In genomic region chr17:19361326-19361725, GRCh38 we compare ENCODE assay signal across 10 cellular contexts. TPM values are rescaled to one million over a fixed set of nuclear protein-coding genes. Genes with fewer than 3 reads are reported as not detected.
DNase-seq lines count a peak whose midpoint lies in the region; ATAC-seq and TF ChIP-seq lines count a peak whose summit lies in the region.
"Had no signal": no experiment of that assay in that cellular context is flagged by ENCODE, and none has a peak within 500 bp of the region (broad histone marks: within the 10 kb centered on the region; RNA-seq: fewer than 3 reads in every experiment).

No MANE protein-coding gene starts in this region.

- H3K4me1 Mint-ChIP-seq in activated CD4-positive, alpha-beta T cell treated with anti-CD3 and anti-CD28 coated beads, Interleukin-2, amount 10 ng/mL, durations not matched to agents 24 days and 14 days: peaks cover 11% of the 10 kb centered on the region

- H3K27me3 ChIP-seq in smooth muscle cell (ENCODE audit: low read depth) (no peaks in the 10 kb centered on the region), tibial nerve (no peaks in the 10 kb centered on the region)
- H3K27me3 ChIP-seq: foreskin keratinocyte had no signal

- no peak overlapping the region for H3K27ac Mint-ChIP-seq in activated CD4-positive, alpha-beta T cell treated with anti-CD3 and anti-CD28 coated beads, Interleukin-2, amount 10 ng/mL, durations not matched to agents 24 days and 14 days

- TF ChIP-seq CTCF in RWPE1 (conservative IDR thresholded peaks at IDR 0.05; ENCODE audit: low read depth) (no peak), epithelial cell of esophagus (IDR thresholded peaks at IDR 0.05; ENCODE audit: insufficient read depth, low read depth, low read length, missing control alignments) (no peak), smooth muscle cell (IDR thresholded peaks at IDR 0.05; ENCODE audit: borderline replicate concordance, insufficient read depth, poor library complexity, severe bottlenecking) (no peak), tibial nerve (IDR thresholded peaks at IDR 0.05) (no peak)

- peak overlapping the region; percentile 42 for H3K4me3 Mint-ChIP-seq in activated CD4-positive, alpha-beta T cell treated with anti-CD3 and anti-CD28 coated beads, Interleukin-2, amount 10 ng/mL, durations not matched to agents 24 days and 14 days

- CTCF ChIA-PET in RWPE1 (lab: Yijun Ruan, JAX): interaction anchor here (0.6 kb wide), 1 partner anchor 86 kb away, joined by 3 read pairs; no protein-coding TSS in a partner anchor

- peak overlapping the region; percentile 89 for H3K4me2 ChIP-seq in smooth muscle cell

- H3K79me2 ChIP-seq in smooth muscle cell (ENCODE audit: low read depth): no peaks in the 10 kb centered on the region

- H3K4me1 ChIP-seq in smooth muscle cell (ENCODE audit: low read depth): peaks cover 10% of the 10 kb centered on the region
- H3K4me1 ChIP-seq in tibial nerve: peaks cover 0 to 35% (median 12%) of the 10 kb centered on the region in 4 donors

- no peak overlapping the region for H3K9ac ChIP-seq in smooth muscle cell (ENCODE audit: low read depth)

- no peak for ATAC-seq in GM18505 (IDR thresholded peaks at IDR 0.05; ENCODE audit: unreplicated experiment)

- WGBS in smooth muscle cell (ENCODE audit: low lambda C conversion rate): 56% methylated on average over 6 of the region's 6 CpGs
- WGBS in tibial nerve, 2 donors: 67 to 69% methylated on average over 6 of the region's 6 CpGs

- TF ChIP-seq EP300 in tibial nerve (IDR thresholded peaks at IDR 0.05): no peak

- TF ChIP-seq POLR2A in tibial nerve (IDR thresholded peaks at IDR 0.05) (no peak), GM18505 (IDR thresholded peaks at IDR 0.05; ENCODE audit: borderline replicate concordance, extremely low read depth, insufficient read depth, insufficient read length) (no peak)

- H3K4me3 ChIP-seq in epithelial cell of esophagus (ENCODE audit: low read length) (peak overlapping the region; percentile 66), smooth muscle cell (no peak overlapping the region), tibial nerve (no peak overlapping the region)

- no peaks in the 10 kb centered on the region for H3K9me3 Mint-ChIP-seq in activated CD4-positive, alpha-beta T cell treated with anti-CD3 and anti-CD28 coated beads, Interleukin-2, amount 10 ng/mL, durations not matched to agents 24 days and 14 days

- no peak overlapping the region for H2AFZ ChIP-seq in smooth muscle cell (ENCODE audit: low read depth)

- POLR2A ChIA-PET in RWPE1 (lab: Yijun Ruan, JAX; ENCODE audit: low non-redundant PET): no interaction called here

- intact Hi-C loops in activated CD4-positive, alpha-beta T cell treated with anti-CD3 and anti-CD28 coated beads, Interleukin-2, amount 10 ng/mL, durations not matched to agents 24 days and 14 days (cut with micrococcal nuclease): loop anchor here (5.0 kb wide), 1 partner anchor 286 kb away; the partner anchor contains the start of gene ALDH3A2

- DNase-seq in activated CD4-positive, alpha-beta T cell treated with anti-CD3 and anti-CD28 coated beads, Interleukin-2, amount 10 ng/mL, durations not matched to agents 24 days and 14 days: no peak
- DNase-seq in activated CD4-positive, alpha-beta T cell treated with anti-CD3 and anti-CD28 coated beads for 48 hours: no peak
- DNase-seq in RWPE1 (ENCODE audit: low spot score) (no peak), epithelial cell of esophagus (ENCODE audit: low read depth) (no peak), smooth muscle cell (lab: John Stamatoyannopoulos, UW; ENCODE audit: unreplicated experiment) (no peak), tibial nerve (ENCODE audit: low spot score in 2 of 2) (no peak), NCI-H128 (lab: John Stamatoyannopoulos, UW; ENCODE audit: unreplicated experiment) (no peak)
- DNase-seq: foreskin keratinocyte had no signal

- H3K36me3 ChIP-seq in smooth muscle cell (ENCODE audit: low read depth) (no peaks in the 10 kb centered on the region), tibial nerve (peaks cover 0 to 40% (median 0%) of the 10 kb centered on the region in 3 donors)

- H3F3A ChIP-seq in smooth muscle cell (ENCODE audit: low read depth): no peaks in the 10 kb centered on the region

- H4K20me1 ChIP-seq in smooth muscle cell (ENCODE audit: low read depth): no peaks in the 10 kb centered on the region

- peak overlapping the region; percentile 89 for H3K27ac ChIP-seq in RWPE1
- no peak overlapping the region for H3K27ac ChIP-seq in smooth muscle cell (ENCODE audit: low read depth)
- peak overlapping the region in 2 of 4 donors; percentile 63 to 97 for H3K27ac ChIP-seq in tibial nerve

- H3K36me3 Mint-ChIP-seq in activated CD4-positive, alpha-beta T cell treated with anti-CD3 and anti-CD28 coated beads, Interleukin-2, amount 10 ng/mL, durations not matched to agents 24 days and 14 days (ENCODE audit: low read depth): no peaks in the 10 kb centered on the region

- H3K9me3 ChIP-seq in smooth muscle cell (replicated peaks; ENCODE audit: low read depth): no peaks in the 10 kb centered on the region
- H3K9me3 ChIP-seq in tibial nerve: no peaks in the 10 kb centered on the region

- H3K27me3 Mint-ChIP-seq in activated CD4-positive, alpha-beta T cell treated with anti-CD3 and anti-CD28 coated beads, Interleukin-2, amount 10 ng/mL, durations not matched to agents 24 days and 14 days: peaks cover 17% of the 10 kb centered on the region

RNA-seq across cellular contexts. Expression of gene B9D1, which starts 1.2 kb away (rescaled TPM):
- total RNA-seq in activated CD4-positive, alpha-beta T cell treated with anti-CD3 and anti-CD28 coated beads, Interleukin-2, amount 10 ng/mL, durations not matched to agents 24 days and 14 days: 6.1 and 6.3 TPM in 2 replicates
- total RNA-seq in smooth muscle cell (21.6 and 21.9 TPM in 2 replicates), tibial nerve (10 to 100 TPM; 21.6 to 65.4 (median 43.4) TPM)
- polyA plus RNA-seq in smooth muscle cell: 30.0 and 45.5 TPM in 2 replicates

RNA-seq across cellular contexts. Expression of gene MAPK7, which starts 17.0 kb away (rescaled TPM):
- total RNA-seq in activated CD4-positive, alpha-beta T cell treated with anti-CD3 and anti-CD28 coated beads, Interleukin-2, amount 10 ng/mL, durations not matched to agents 24 days and 14 days: 20.5 and 22.6 TPM in 2 replicates
- 9.1 and 14.7 TPM in 2 replicates for total RNA-seq in smooth muscle cell
- 34.5 and 36.3 TPM in 2 replicates for polyA plus RNA-seq in smooth muscle cell
- total RNA-seq in tibial nerve: 10 to 100 TPM; 29.5 to 62.4 (median 39.3) TPM

RNA-seq across cellular contexts. Expression of gene MFAP4, which starts 25.7 kb away (rescaled TPM):
- total RNA-seq in activated CD4-positive, alpha-beta T cell treated with anti-CD3 and anti-CD28 coated beads, Interleukin-2, amount 10 ng/mL, durations not matched to agents 24 days and 14 days: not detected in 2 replicates
- 580 and 618 TPM in 2 replicates for total RNA-seq in smooth muscle cell
- polyA plus RNA-seq in smooth muscle cell: 960 and 1,738 TPM in 2 replicates
- total RNA-seq in tibial nerve: 100 to 1,000 TPM in 1 of 4 donors, 10 to 100 TPM in 3; 30.6 to 131 (median 53.4) TPM
- total RNA-seq: foreskin keratinocyte, NCI-H460 had no signal
- polyA plus RNA-seq: foreskin keratinocyte had no signal

RNA-seq across cellular contexts. Expression of gene RNF112, which starts 49.7 kb away (rescaled TPM):
- total RNA-seq in activated CD4-positive, alpha-beta T cell treated with anti-CD3 and anti-CD28 coated beads, Interleukin-2, amount 10 ng/mL, durations not matched to agents 24 days and 14 days: 0.40 TPM in 1 of 2 replicates, not detected in the other
- total RNA-seq in smooth muscle cell (4.6 and 7.4 TPM in 2 replicates), tibial nerve (1 to 10 TPM in 3 of 4 donors, under 1 TPM in 1; 0.44 to 2.5 (median 1.8) TPM)
- polyA plus RNA-seq in smooth muscle cell: 3.5 and 7.2 TPM in 2 replicates

Comparison
In these comparisons a context has a peak if more than half of its experiments do, and no peak if none do; other contexts are left out.
1. RNA of gene MFAP4, which starts 25.7 kb away (total RNA-seq): 580 to 618 TPM in smooth muscle cell and 30.6 to 131 TPM in tibial nerve; not detected in activated CD4-positive, alpha-beta T cell treated with anti-CD3 and anti-CD28 coated beads, Interleukin-2, amount 10 ng/mL, durations not matched to agents 24 days and 14 days; every median in the first group is over 10 times any median in the second.